ENCODE assay signal across 1 cellular context in the genomic region with DNA sequence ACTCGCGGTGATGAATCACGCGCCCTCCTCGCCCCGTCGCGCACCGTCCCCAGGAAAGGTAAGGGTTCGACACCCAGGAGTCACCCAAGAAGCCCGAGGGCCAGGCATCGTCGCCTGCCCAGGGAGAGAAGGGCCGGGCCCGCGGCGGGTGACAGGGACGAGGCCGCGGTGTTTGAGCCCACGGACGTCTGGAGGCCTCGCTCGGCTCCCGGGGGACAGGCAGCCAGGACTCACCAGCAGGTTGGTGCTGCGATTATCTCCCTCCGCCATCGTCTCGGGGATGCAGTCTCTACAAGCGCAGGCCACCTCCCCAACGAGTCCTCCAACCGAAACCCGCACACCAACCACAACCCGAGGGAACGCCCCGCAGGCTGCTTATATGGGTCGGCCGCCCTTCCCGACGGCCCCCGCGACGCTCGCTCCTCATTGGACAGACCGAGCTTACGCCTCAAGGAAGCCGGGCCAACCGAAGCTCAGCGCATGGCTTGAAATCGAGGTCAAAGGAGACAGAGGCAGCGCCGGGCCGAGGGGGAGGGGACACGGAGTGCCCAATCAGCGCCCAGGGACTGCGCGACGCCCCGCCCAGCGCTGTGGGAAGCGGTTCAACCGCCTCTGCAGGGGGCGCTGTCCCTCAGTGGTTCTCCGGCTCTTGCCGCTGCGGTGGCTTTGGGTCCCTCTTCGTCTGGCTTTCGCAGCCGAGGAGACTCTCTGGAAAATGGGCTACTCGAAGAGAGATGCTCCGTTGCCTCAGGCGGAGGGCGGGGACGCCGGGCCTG.
TF ChIP-seq lines count a peak whose summit lies in the region.

ARL6IP1 (minus strand) TSS at position 353 of the 776 bp plus-strand sequence; CDS start at position 270, 83 bp downstream.

TF ChIP-seq in K562, 482 proteins besides CTCF, POLR2A, EP300 and RAD21 (continued from another document and continues in another):
- TF ChIP-seq NKRF (IDR thresholded peaks at IDR 0.05; ENCODE audit: borderline replicate concordance) (peak; percentile 83; the same call in 1 of the 2 replicates), PPARD (CRISPR knock-in tag; IDR thresholded peaks at IDR 0.05) (no peak), WHSC1 (IDR thresholded peaks at IDR 0.05; ENCODE audit: low read length) (no peak), SP2 (IDR thresholded peaks at IDR 0.05; ENCODE audit: extremely low read depth, low read depth, low read length, poor library complexity, severe bottlenecking) (no peak), XRCC5 (IDR thresholded peaks at IDR 0.05; ENCODE audit: low read depth, low read length) (peak; percentile 96), TCF15 (CRISPR knock-in tag; IDR thresholded peaks at IDR 0.05) (no peak), HEY1 (CRISPR knock-in tag; IDR thresholded peaks at IDR 0.05; ENCODE audit: borderline replicate concordance) (no peak), ZNF778 (CRISPR knock-in tag; IDR thresholded peaks at IDR 0.05) (no peak), ETV6 (IDR thresholded peaks at IDR 0.05; ENCODE audit: borderline replicate concordance in 1 of 2, low read depth in 2 of 2, low read length in 1 of 2) (no peak; a peak in 1 of 4 replicates), ETV6 (CRISPR knock-in tag; IDR thresholded peaks at IDR 0.05; ENCODE audit: borderline replicate concordance) (no peak), ADNP (tag; IDR thresholded peaks at IDR 0.05) (no peak), ZNF224 (CRISPR knock-in tag; IDR thresholded peaks at IDR 0.05) (no peak), E2F3 (CRISPR knock-in tag; IDR thresholded peaks at IDR 0.05) (no peak), TAL1 (IDR thresholded peaks at IDR 0.05) (no peak), SMAD2 (IDR thresholded peaks at IDR 0.05; ENCODE audit: low read depth, low read length) (no peak), ZBTB49 (CRISPR knock-in tag; IDR thresholded peaks at IDR 0.05; ENCODE audit: borderline replicate concordance) (no peak), ZNF121 (CRISPR knock-in tag; conservative IDR thresholded peaks at IDR 0.05) (no peak), SAFB (IDR thresholded peaks at IDR 0.05; ENCODE audit: borderline replicate concordance, low read depth, low read length) (0 out of 2 replicates have a peak, but pooled peaks have one; percentile 32), RAD51 (IDR thresholded peaks at IDR 0.05; ENCODE audit: borderline replicate concordance, low read depth) (no peak), MBD1 (CRISPR knock-in tag; IDR thresholded peaks at IDR 0.05) (no peak), TRIM24 (IDR thresholded peaks at IDR 0.05) (peak in 1 of 2 experiments; percentile 38; a peak in 1 of 4 replicates), MLLT1 (IDR thresholded peaks at IDR 0.05) (peak; percentile 48 to 91; a peak in 2 of 4 replicates), MTA2 (IDR thresholded peaks at IDR 0.05; ENCODE audit: low read depth) (no peak; the same call in 1 of the 2 replicates), PHB2 (IDR thresholded peaks at IDR 0.05; ENCODE audit: low read depth) (no peak), NELFE (IDR thresholded peaks at IDR 0.05; ENCODE audit: insufficient read depth, insufficient read length) (peak; percentile 92), TCF7 (IDR thresholded peaks at IDR 0.05; ENCODE audit: borderline replicate concordance) (no peak)
- TF ChIP-seq, protein P1, sequence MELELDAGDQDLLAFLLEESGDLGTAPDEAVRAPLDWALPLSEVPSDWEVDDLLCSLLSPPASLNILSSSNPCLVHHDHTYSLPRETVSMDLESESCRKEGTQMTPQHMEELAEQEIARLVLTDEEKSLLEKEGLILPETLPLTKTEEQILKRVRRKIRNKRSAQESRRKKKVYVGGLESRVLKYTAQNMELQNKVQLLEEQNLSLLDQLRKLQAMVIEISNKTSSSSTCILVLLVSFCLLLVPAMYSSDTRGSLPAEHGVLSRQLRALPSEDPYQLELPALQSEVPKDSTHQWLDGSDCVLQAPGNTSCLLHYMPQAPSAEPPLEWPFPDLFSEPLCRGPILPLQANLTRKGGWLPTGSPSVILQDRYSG (tag; conservative IDR thresholded peaks at IDR 0.05; ENCODE audit: low read depth): no peak
- TF ChIP-seq, protein P2, sequence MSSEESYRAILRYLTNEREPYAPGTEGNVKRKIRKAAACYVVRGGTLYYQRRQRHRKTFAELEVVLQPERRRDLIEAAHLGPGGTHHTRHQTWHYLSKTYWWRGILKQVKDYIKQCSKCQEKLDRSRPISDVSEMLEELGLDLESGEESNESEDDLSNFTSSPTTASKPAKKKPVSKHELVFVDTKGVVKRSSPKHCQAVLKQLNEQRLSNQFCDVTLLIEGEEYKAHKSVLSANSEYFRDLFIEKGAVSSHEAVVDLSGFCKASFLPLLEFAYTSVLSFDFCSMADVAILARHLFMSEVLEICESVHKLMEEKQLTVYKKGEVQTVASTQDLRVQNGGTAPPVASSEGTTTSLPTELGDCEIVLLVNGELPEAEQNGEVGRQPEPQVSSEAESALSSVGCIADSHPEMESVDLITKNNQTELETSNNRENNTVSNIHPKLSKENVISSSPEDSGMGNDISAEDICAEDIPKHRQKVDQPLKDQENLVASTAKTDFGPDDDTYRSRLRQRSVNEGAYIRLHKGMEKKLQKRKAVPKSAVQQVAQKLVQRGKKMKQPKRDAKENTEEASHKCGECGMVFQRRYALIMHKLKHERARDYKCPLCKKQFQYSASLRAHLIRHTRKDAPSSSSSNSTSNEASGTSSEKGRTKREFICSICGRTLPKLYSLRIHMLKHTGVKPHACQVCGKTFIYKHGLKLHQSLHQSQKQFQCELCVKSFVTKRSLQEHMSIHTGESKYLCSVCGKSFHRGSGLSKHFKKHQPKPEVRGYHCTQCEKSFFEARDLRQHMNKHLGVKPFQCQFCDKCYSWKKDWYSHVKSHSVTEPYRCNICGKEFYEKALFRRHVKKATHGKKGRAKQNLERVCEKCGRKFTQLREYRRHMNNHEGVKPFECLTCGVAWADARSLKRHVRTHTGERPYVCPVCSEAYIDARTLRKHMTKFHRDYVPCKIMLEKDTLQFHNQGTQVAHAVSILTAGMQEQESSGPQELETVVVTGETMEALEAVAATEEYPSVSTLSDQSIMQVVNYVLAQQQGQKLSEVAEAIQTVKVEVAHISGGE (CRISPR knock-in tag; IDR thresholded peaks at IDR 0.05): peak; percentile 80 to 93 (median 83); a peak in 5 of 6 replicates
- TF ChIP-seq, protein P3, sequence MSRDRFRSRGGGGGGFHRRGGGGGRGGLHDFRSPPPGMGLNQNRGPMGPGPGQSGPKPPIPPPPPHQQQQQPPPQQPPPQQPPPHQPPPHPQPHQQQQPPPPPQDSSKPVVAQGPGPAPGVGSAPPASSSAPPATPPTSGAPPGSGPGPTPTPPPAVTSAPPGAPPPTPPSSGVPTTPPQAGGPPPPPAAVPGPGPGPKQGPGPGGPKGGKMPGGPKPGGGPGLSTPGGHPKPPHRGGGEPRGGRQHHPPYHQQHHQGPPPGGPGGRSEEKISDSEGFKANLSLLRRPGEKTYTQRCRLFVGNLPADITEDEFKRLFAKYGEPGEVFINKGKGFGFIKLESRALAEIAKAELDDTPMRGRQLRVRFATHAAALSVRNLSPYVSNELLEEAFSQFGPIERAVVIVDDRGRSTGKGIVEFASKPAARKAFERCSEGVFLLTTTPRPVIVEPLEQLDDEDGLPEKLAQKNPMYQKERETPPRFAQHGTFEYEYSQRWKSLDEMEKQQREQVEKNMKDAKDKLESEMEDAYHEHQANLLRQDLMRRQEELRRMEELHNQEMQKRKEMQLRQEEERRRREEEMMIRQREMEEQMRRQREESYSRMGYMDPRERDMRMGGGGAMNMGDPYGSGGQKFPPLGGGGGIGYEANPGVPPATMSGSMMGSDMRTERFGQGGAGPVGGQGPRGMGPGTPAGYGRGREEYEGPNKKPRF (IDR thresholded peaks at IDR 0.05; ENCODE audit: low read depth, low read length): no peak
- TF ChIP-seq, protein P4, sequence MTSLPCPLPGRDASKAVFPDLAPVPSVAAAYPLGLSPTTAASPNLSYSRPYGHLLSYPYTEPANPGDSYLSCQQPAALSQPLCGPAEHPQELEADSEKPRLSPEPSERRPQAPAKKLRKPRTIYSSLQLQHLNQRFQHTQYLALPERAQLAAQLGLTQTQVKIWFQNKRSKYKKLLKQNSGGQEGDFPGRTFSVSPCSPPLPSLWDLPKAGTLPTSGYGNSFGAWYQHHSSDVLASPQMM (CRISPR knock-in tag; IDR thresholded peaks at IDR 0.05): no peak
- TF ChIP-seq, protein P5, sequence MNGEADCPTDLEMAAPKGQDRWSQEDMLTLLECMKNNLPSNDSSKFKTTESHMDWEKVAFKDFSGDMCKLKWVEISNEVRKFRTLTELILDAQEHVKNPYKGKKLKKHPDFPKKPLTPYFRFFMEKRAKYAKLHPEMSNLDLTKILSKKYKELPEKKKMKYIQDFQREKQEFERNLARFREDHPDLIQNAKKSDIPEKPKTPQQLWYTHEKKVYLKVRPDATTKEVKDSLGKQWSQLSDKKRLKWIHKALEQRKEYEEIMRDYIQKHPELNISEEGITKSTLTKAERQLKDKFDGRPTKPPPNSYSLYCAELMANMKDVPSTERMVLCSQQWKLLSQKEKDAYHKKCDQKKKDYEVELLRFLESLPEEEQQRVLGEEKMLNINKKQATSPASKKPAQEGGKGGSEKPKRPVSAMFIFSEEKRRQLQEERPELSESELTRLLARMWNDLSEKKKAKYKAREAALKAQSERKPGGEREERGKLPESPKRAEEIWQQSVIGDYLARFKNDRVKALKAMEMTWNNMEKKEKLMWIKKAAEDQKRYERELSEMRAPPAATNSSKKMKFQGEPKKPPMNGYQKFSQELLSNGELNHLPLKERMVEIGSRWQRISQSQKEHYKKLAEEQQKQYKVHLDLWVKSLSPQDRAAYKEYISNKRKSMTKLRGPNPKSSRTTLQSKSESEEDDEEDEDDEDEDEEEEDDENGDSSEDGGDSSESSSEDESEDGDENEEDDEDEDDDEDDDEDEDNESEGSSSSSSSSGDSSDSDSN (IDR thresholded peaks at IDR 0.05; ENCODE audit: borderline replicate concordance in 1 of 2, low read depth in 2 of 2, low read length in 2 of 2): peak; percentile 35 to 86; a peak in 2 of 4 replicates
- TF ChIP-seq, protein P6, sequence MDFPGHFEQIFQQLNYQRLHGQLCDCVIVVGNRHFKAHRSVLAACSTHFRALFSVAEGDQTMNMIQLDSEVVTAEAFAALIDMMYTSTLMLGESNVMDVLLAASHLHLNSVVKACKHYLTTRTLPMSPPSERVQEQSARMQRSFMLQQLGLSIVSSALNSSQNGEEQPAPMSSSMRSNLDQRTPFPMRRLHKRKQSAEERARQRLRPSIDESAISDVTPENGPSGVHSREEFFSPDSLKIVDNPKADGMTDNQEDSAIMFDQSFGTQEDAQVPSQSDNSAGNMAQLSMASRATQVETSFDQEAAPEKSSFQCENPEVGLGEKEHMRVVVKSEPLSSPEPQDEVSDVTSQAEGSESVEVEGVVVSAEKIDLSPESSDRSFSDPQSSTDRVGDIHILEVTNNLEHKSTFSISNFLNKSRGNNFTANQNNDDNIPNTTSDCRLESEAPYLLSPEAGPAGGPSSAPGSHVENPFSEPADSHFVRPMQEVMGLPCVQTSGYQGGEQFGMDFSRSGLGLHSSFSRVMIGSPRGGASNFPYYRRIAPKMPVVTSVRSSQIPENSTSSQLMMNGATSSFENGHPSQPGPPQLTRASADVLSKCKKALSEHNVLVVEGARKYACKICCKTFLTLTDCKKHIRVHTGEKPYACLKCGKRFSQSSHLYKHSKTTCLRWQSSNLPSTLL (IDR thresholded peaks at IDR 0.05): no peak
